Comparison of ENCODE assay signal across 18 cellular contexts in genomic region chr13:34419025-34419424, GRCh38.
A peak's percentile ranks its signal among the peaks of the same experiment; 100 is the strongest.
DNase-seq lines count a peak whose midpoint lies in the region; ATAC-seq and TF ChIP-seq lines count a peak whose summit lies in the region.
"Had no signal": no experiment of that assay in that cellular context is flagged by ENCODE, and none has a peak within 500 bp of the region (broad histone marks: within the 10 kb centered on the region; RNA-seq: fewer than 3 reads in every experiment).

No MANE protein-coding gene starts in this region.

- H3K27ac ChIP-seq in brain microvascular endothelial cell, result no peak overlapping the region
- H3K27ac ChIP-seq: RWPE1, VCaP had no signal

- no peaks in the 10 kb centered on the region for H3K27me3 ChIP-seq in brain microvascular endothelial cell (replicated peaks)
- H3K27me3 ChIP-seq in Caco-2 (replicated peaks; ENCODE audit: control insufficient read depth, insufficient read depth, low read length), result no peaks in the 10 kb centered on the region

- H3K4me3 Mint-ChIP-seq in Caco-2 (ENCODE audit: unreplicated experiment), result no peak overlapping the region
- H3K4me3 Mint-ChIP-seq: activated naive CD4-positive, alpha-beta T cell treated with anti-CD3 and anti-CD28 coated beads, Interleukin-2, amount 50 U/mL, for 24 hours had no signal

- TF ChIP-seq CTCF in brain microvascular endothelial cell (IDR thresholded peaks at IDR 0.05; ENCODE audit: low read depth, low read length, missing control alignments), result no peak
- TF ChIP-seq CTCF in Caco-2 (IDR thresholded peaks at IDR 0.05; ENCODE audit: insufficient read depth in 1 of 2, low read depth in 1 of 2, low read length in 1 of 2, severe bottlenecking in 1 of 2, unreplicated experiment in 1 of 2), result no peak

- no peaks in the 10 kb centered on the region for H3K4me1 Mint-ChIP-seq in Caco-2 (ENCODE audit: low read depth, unreplicated experiment)
- H3K4me1 Mint-ChIP-seq: activated naive CD4-positive, alpha-beta T cell treated with anti-CD3 and anti-CD28 coated beads, Interleukin-2, amount 50 U/mL, for 24 hours had no signal

- H3K27me3 Mint-ChIP-seq in Caco-2 (ENCODE audit: insufficient read depth, unreplicated experiment), result no peaks in the 10 kb centered on the region
- H3K27me3 Mint-ChIP-seq: activated naive CD4-positive, alpha-beta T cell treated with anti-CD3 and anti-CD28 coated beads, Interleukin-2, amount 50 U/mL, for 24 hours had no signal

- no TSS peak for BruUV-seq in Caco-2 (replicated peaks; lab: Mats Ljungman, UMichigan)

- intact Hi-C loops in Caco-2 (cut with micrococcal nuclease; ENCODE audit: unreplicated experiment), result loop anchor here (5.0 kb wide), 1 partner anchor 382 kb away; no protein-coding TSS in a partner anchor

- H3K36me3 ChIP-seq in brain microvascular endothelial cell (replicated peaks) (no peaks in the 10 kb centered on the region), Caco-2 (ENCODE audit: control insufficient read depth, insufficient read depth, low read length) (no peaks in the 10 kb centered on the region)

- H3K9me3 ChIP-seq in Caco-2, result no peaks in the 10 kb centered on the region

- peak; percentile 46 for DNase-seq in COR-L47 (lab: John Stamatoyannopoulos, UW)
- peak; percentile 67 for DNase-seq in NCI-H1092 treated with DMSO at 0.1 percent for 48 hours (lab: John Stamatoyannopoulos, UW)
- peak; percentile 35 for DNase-seq in NCI-H69 (lab: John Stamatoyannopoulos, UW)
- DNase-seq in medulla oblongata (ENCODE audit: extremely low spot score), result peak; percentile 10
- no peak for DNase-seq in KG1 (lab: John Stamatoyannopoulos, UW)
- no peak for DNase-seq in brain microvascular endothelial cell
- DNase-seq in Caco-2, result no peak
- DNase-seq: activated CD4-positive, alpha-beta T cell treated with anti-CD3 and anti-CD28 coated beads, Interleukin-2, amount 50 U/mL, for 4 hours; activated T-cell treated with anti-CD3 and anti-CD28 coated beads for 4 hours; glutamatergic neuron; left ventricle myocardium superior; stimulated activated naive CD8-positive, alpha-beta T cell treated with anti-CD3 and anti-CD28 coated beads, Interleukin-15, Interleukin-2, amounts not matched to agents 100 U/mL and 50 U/mL, for 24 hours; trophoblast cell had no signal

- no peaks in the 10 kb centered on the region for H3K4me1 ChIP-seq in Caco-2

- in situ Hi-C loops in brain microvascular endothelial cell (cut with HindIII; ENCODE audit: low pct_ligation_motif_present, low sequenced_read_pairs), result no loop called here

- H3K4me3 ChIP-seq in brain microvascular endothelial cell (ENCODE audit: low read depth, low read length), result no peak overlapping the region
- H3K4me3 ChIP-seq in Caco-2 (ENCODE audit: low read depth, low read length), result no peak overlapping the region

- H3K9me3 Mint-ChIP-seq in Caco-2 (ENCODE audit: unreplicated experiment), result no peaks in the 10 kb centered on the region
- H3K9me3 Mint-ChIP-seq: activated naive CD4-positive, alpha-beta T cell treated with anti-CD3 and anti-CD28 coated beads, Interleukin-2, amount 50 U/mL, for 24 hours had no signal

- no peak overlapping the region for H3K27ac Mint-ChIP-seq in Caco-2 (ENCODE audit: unreplicated experiment)
- H3K27ac Mint-ChIP-seq: activated naive CD4-positive, alpha-beta T cell treated with anti-CD3 and anti-CD28 coated beads, Interleukin-2, amount 50 U/mL, for 24 hours had no signal

- POLR2A ChIA-PET in Caco-2 (lab: Charles Lee), result no interaction called here

- CTCF ChIA-PET in Caco-2 (lab: Charles Lee), result no interaction called here

- ATAC-seq in GM18870 (IDR thresholded peaks at IDR 0.05; ENCODE audit: unreplicated experiment), result no peak
- ATAC-seq: left ventricle myocardium superior; sciatic nerve; stimulated activated naive CD8-positive, alpha-beta T cell treated with anti-CD3 and anti-CD28 coated beads, Interleukin-15, Interleukin-2, amounts not matched to agents 100 U/mL and 50 U/mL, for 24 hours had no signal

- no peaks in the 10 kb centered on the region for H3K36me3 Mint-ChIP-seq in Caco-2 (ENCODE audit: insufficient read depth, unreplicated experiment)
- H3K36me3 Mint-ChIP-seq: activated naive CD4-positive, alpha-beta T cell treated with anti-CD3 and anti-CD28 coated beads, Interleukin-2, amount 50 U/mL, for 24 hours had no signal

Comparison
In these comparisons a context has a peak if more than half of its experiments do, and no peak if none do; other contexts are left out.
1. DNase-seq: peak in COR-L47 (single experiment), NCI-H1092 treated with DMSO at 0.1 percent for 48 hours (single experiment), NCI-H69 (single experiment) and medulla oblongata (single experiment); none in KG1 (single experiment), brain microvascular endothelial cell (single experiment) and Caco-2 (0 of 2).